1 cellular context compared by ENCODE assay signal in the genomic region with DNA sequence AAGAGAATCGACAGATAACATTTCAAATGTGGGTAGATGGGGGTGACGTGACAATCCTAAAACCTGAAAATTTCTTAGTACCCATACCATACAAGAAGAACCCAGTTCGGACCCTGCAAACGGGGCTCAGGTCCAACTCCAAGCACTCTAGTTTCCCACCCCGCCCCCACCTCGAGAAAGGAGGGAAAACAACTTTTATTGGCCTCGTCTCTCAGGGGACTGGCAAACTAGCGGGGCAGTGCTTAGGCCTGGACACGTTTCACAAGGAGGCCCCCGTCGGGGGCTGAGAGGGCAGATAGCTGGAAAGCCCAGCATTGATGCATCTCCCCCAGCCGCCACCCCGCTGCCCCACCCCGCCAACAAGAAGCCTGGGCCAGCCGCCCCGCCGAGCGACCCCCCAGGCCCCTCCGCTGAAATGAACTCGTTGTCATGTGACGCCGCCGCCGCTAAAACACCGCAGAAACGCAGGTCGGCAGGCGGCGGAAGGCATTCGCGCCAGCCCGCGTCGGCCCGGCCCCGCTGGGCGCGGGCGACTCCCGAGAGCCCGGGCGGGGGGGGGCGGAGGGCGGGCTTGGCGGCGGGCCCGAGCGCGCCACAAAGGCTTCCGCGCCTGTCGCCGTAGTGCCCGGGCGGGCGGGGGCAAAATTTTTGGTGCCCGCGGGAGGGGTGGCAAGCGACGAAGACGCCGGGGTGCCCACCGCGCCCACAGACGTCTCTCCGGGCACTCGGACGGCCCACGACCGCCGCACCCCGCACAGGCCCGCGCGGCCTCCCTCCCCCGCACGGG.
TF ChIP-seq lines count a peak whose summit lies in the region.

No MANE protein-coding gene starts in this region.

TF ChIP-seq in K562, 482 proteins besides CTCF, POLR2A, EP300 and RAD21 (continued from another document and continues in another):
- peak; percentile 51 for TF ChIP-seq NFRKB (IDR thresholded peaks at IDR 0.05; ENCODE audit: low read depth)
- TF ChIP-seq ZNF134 (CRISPR knock-in tag; conservative IDR thresholded peaks at IDR 0.05): no peak
- TF ChIP-seq ZNF408 (CRISPR knock-in tag; IDR thresholded peaks at IDR 0.05; ENCODE audit: low read depth): no peak
- TF ChIP-seq, protein P1, sequence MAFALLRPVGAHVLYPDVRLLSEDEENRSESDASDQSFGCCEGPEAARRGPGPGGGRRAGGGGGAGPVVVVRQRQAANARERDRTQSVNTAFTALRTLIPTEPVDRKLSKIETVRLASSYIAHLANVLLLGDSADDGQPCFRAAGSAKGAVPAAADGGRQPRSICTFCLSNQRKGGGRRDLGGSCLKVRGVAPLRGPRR (CRISPR knock-in tag; IDR thresholded peaks at IDR 0.05): no peak
- no peak for TF ChIP-seq ZNF586 (CRISPR knock-in tag; conservative IDR thresholded peaks at IDR 0.05)
- TF ChIP-seq, protein P2, sequence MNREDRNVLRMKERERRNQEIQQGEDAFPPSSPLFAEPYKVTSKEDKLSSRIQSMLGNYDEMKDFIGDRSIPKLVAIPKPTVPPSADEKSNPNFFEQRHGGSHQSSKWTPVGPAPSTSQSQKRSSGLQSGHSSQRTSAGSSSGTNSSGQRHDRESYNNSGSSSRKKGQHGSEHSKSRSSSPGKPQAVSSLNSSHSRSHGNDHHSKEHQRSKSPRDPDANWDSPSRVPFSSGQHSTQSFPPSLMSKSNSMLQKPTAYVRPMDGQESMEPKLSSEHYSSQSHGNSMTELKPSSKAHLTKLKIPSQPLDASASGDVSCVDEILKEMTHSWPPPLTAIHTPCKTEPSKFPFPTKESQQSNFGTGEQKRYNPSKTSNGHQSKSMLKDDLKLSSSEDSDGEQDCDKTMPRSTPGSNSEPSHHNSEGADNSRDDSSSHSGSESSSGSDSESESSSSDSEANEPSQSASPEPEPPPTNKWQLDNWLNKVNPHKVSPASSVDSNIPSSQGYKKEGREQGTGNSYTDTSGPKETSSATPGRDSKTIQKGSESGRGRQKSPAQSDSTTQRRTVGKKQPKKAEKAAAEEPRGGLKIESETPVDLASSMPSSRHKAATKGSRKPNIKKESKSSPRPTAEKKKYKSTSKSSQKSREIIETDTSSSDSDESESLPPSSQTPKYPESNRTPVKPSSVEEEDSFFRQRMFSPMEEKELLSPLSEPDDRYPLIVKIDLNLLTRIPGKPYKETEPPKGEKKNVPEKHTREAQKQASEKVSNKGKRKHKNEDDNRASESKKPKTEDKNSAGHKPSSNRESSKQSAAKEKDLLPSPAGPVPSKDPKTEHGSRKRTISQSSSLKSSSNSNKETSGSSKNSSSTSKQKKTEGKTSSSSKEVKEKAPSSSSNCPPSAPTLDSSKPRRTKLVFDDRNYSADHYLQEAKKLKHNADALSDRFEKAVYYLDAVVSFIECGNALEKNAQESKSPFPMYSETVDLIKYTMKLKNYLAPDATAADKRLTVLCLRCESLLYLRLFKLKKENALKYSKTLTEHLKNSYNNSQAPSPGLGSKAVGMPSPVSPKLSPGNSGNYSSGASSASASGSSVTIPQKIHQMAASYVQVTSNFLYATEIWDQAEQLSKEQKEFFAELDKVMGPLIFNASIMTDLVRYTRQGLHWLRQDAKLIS (CRISPR knock-in tag; IDR thresholded peaks at IDR 0.05): 0 out of 2 replicates have a peak, but pooled peaks have one; percentile 10
- TF ChIP-seq ZNF79 (CRISPR knock-in tag; IDR thresholded peaks at IDR 0.05; ENCODE audit: low read depth): no peak
- TF ChIP-seq SP1 (CRISPR knock-in tag; IDR thresholded peaks at IDR 0.05): no peak
- no peak for TF ChIP-seq PRPF4 (IDR thresholded peaks at IDR 0.05; ENCODE audit: insufficient read depth, low read depth, low read length, poor library complexity, severe bottlenecking)
- TF ChIP-seq ZBTB8A (IDR thresholded peaks at IDR 0.05; ENCODE audit: partially characterized antibody): no peak
- no peak for TF ChIP-seq ZNF699 (CRISPR knock-in tag; IDR thresholded peaks at IDR 0.05; ENCODE audit: insufficient replicate concordance)
- no peak for TF ChIP-seq CBX5 (IDR thresholded peaks at IDR 0.05; ENCODE audit: borderline replicate concordance, low read depth)
- no peak for TF ChIP-seq JUND (IDR thresholded peaks at IDR 0.05; ENCODE audit: borderline replicate concordance, low read depth, low read length)
- TF ChIP-seq JUND (tag; IDR thresholded peaks at IDR 0.05; ENCODE audit: borderline replicate concordance, low read depth, low read length): no peak
- TF ChIP-seq PTBP1 (IDR thresholded peaks at IDR 0.05; ENCODE audit: low read depth, low read length): no peak
- no peak for TF ChIP-seq OTX1 (CRISPR knock-in tag; IDR thresholded peaks at IDR 0.05)
- TF ChIP-seq TAF1 (IDR thresholded peaks at IDR 0.05; ENCODE audit: control insufficient read depth, extremely low read depth, insufficient read depth, low read length, severe bottlenecking): peak; percentile 61
- no peak for TF ChIP-seq KAT2B (IDR thresholded peaks at IDR 0.05; ENCODE audit: low read depth, low read length)
- no peak for TF ChIP-seq PHF20 (IDR thresholded peaks at IDR 0.05; ENCODE audit: partially characterized antibody)
- TF ChIP-seq ZNF507 (tag; conservative IDR thresholded peaks at IDR 0.05): no peak
- TF ChIP-seq RNF2 (IDR thresholded peaks at IDR 0.05): 0 out of 2 replicates have a peak, but pooled peaks have one; percentile 50
- no peak for TF ChIP-seq RBFOX2 (IDR thresholded peaks at IDR 0.05; ENCODE audit: low read depth, low read length)
- TF ChIP-seq, protein P3, sequence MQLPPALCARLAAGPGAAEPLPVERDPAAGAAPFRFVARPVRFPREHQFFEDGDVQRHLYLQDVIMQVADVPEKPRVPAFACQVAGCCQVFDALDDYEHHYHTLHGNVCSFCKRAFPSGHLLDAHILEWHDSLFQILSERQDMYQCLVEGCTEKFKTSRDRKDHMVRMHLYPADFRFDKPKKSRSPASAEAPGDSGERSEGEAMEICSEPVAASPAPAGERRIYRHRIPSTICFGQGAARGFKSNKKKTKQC (CRISPR knock-in tag; IDR thresholded peaks at IDR 0.05): no peak
- TF ChIP-seq POLR2AphosphoS2 (IDR thresholded peaks at IDR 0.05; ENCODE audit: low read length): no peak
- TF ChIP-seq PRMT5 (CRISPR knock-in tag; IDR thresholded peaks at IDR 0.05): no peak
- TF ChIP-seq LARP7 (IDR thresholded peaks at IDR 0.05): no peak
- TF ChIP-seq ZC3H4 (CRISPR knock-in tag; IDR thresholded peaks at IDR 0.05; ENCODE audit: borderline replicate concordance): no peak
- no peak for TF ChIP-seq ARID2 (IDR thresholded peaks at IDR 0.05)
- TF ChIP-seq YY1 (IDR thresholded peaks at IDR 0.05; ENCODE audit: borderline replicate concordance in 1 of 3, control insufficient read depth in 1 of 3, extremely low read depth in 1 of 3, insufficient read depth in 3 of 3, insufficient read length in 1 of 3, insufficient replicate concordance in 2 of 3, low read depth in 1 of 3, low read length in 2 of 3): no peak
- TF ChIP-seq POLR3A (IDR thresholded peaks at IDR 0.05; ENCODE audit: borderline replicate concordance, extremely low read depth, insufficient read depth, insufficient read length): no peak
- TF ChIP-seq FOXJ3 (CRISPR knock-in tag; IDR thresholded peaks at IDR 0.05): no peak
- TF ChIP-seq SETDB1 (IDR thresholded peaks at IDR 0.05; ENCODE audit: low read length): no peak
- TF ChIP-seq, protein P4, sequence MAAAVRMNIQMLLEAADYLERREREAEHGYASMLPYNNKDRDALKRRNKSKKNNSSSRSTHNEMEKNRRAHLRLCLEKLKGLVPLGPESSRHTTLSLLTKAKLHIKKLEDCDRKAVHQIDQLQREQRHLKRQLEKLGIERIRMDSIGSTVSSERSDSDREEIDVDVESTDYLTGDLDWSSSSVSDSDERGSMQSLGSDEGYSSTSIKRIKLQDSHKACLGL (CRISPR knock-in tag; IDR thresholded peaks at IDR 0.05; ENCODE audit: borderline replicate concordance, poor library complexity, severe bottlenecking): no peak
- TF ChIP-seq ZNF347 (CRISPR knock-in tag; IDR thresholded peaks at IDR 0.05; ENCODE audit: low read depth): no peak
- no peak for TF ChIP-seq XRCC4 (IDR thresholded peaks at IDR 0.05; ENCODE audit: extremely low read depth, insufficient read depth, insufficient read length)
- TF ChIP-seq, protein P5, sequence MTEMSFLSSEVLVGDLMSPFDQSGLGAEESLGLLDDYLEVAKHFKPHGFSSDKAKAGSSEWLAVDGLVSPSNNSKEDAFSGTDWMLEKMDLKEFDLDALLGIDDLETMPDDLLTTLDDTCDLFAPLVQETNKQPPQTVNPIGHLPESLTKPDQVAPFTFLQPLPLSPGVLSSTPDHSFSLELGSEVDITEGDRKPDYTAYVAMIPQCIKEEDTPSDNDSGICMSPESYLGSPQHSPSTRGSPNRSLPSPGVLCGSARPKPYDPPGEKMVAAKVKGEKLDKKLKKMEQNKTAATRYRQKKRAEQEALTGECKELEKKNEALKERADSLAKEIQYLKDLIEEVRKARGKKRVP (CRISPR knock-in tag; IDR thresholded peaks at IDR 0.05): no peak
- TF ChIP-seq GATA2 (CRISPR knock-in tag; IDR thresholded peaks at IDR 0.05): no peak
- peak; percentile 3 for TF ChIP-seq CXXC5 (CRISPR knock-in tag; IDR thresholded peaks at IDR 0.05)
- TF ChIP-seq ZNF395 (CRISPR knock-in tag; IDR thresholded peaks at IDR 0.05): no peak
- TF ChIP-seq GMEB1 (CRISPR knock-in tag; IDR thresholded peaks at IDR 0.05): no peak; the same call in 1 of the 2 replicates
- no peak for TF ChIP-seq ZEB2 (IDR thresholded peaks at IDR 0.05)
- TF ChIP-seq CBX3 (IDR thresholded peaks at IDR 0.05; ENCODE audit: borderline replicate concordance in 1 of 2, low read length in 2 of 2): no peak
- no peak for TF ChIP-seq FIP1L1 (IDR thresholded peaks at IDR 0.05; ENCODE audit: low read depth, low read length, poor library complexity, severe bottlenecking)
- no peak for TF ChIP-seq FUS (optimal IDR thresholded peaks at IDR 0.05; ENCODE audit: low read depth, low read length)
- no peak for TF ChIP-seq RBM14 (IDR thresholded peaks at IDR 0.05; ENCODE audit: borderline replicate concordance, insufficient read depth, low read depth, low read length)
- no peak for TF ChIP-seq DIDO1 (tag; IDR thresholded peaks at IDR 0.05; ENCODE audit: low read depth)
- no peak for TF ChIP-seq CREBBP (IDR thresholded peaks at IDR 0.05; ENCODE audit: low read depth, low read length)
- TF ChIP-seq DNMT1 (IDR thresholded peaks at IDR 0.05): no peak
- TF ChIP-seq CBX2 (IDR thresholded peaks at IDR 0.05; ENCODE audit: insufficient read depth, low read length, poor library complexity, severe bottlenecking): no peak
- no peak for TF ChIP-seq MCM7 (IDR thresholded peaks at IDR 0.05)
- TF ChIP-seq ZFP30 (CRISPR knock-in tag; IDR thresholded peaks at IDR 0.05; ENCODE audit: borderline replicate concordance): no peak
- no peak for TF ChIP-seq FOXJ2 (tag; IDR thresholded peaks at IDR 0.05)
- no peak for TF ChIP-seq TCF3 (CRISPR knock-in tag; IDR thresholded peaks at IDR 0.05)
- TF ChIP-seq, protein P6, sequence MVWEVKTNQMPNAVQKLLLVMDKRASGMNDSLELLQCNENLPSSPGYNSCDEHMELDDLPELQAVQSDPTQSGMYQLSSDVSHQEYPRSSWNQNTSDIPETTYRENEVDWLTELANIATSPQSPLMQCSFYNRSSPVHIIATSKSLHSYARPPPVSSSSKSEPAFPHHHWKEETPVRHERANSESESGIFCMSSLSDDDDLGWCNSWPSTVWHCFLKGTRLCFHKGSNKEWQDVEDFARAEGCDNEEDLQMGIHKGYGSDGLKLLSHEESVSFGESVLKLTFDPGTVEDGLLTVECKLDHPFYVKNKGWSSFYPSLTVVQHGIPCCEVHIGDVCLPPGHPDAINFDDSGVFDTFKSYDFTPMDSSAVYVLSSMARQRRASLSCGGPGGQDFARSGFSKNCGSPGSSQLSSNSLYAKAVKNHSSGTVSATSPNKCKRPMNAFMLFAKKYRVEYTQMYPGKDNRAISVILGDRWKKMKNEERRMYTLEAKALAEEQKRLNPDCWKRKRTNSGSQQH (CRISPR knock-in tag; IDR thresholded peaks at IDR 0.05): no peak
- TF ChIP-seq NFE2L1 (tag; IDR thresholded peaks at IDR 0.05; ENCODE audit: borderline replicate concordance, low read depth): no peak
- peak; percentile 37 for TF ChIP-seq NFE2 (IDR thresholded peaks at IDR 0.05; ENCODE audit: low read depth)
- TF ChIP-seq CREM (IDR thresholded peaks at IDR 0.05; ENCODE audit: low read depth): no peak
- TF ChIP-seq SMAD3 (CRISPR knock-in tag; conservative IDR thresholded peaks at IDR 0.05): no peak
- no peak for TF ChIP-seq FOXP4 (CRISPR knock-in tag; IDR thresholded peaks at IDR 0.05; ENCODE audit: borderline replicate concordance)
- no peak for TF ChIP-seq STAG1 (CRISPR knock-in tag; IDR thresholded peaks at IDR 0.05; ENCODE audit: borderline replicate concordance)
